28 cellular contexts compared by ENCODE assay signal in the genomic region with DNA sequence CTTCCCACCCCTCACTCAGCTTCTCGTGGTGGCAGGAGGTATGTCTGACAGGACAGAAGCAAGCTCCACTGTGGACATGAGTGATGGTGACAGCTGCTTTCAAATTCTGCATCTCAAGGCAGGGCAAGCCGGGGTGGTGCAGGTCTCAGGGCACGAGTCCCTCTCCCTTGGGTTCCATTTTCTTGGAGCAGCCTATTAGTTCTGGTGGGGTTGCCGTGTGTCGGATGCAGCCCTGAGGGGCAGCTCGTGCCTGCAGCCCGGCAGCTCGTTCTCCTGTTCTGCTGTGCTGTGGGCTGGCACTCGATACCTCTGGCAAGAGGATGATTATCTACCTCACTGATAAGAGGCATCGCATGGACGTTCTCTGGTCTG. TPM values are rescaled to one million over a fixed set of nuclear protein-coding genes. Genes with fewer than 3 reads are reported as not detected.
DNase-seq lines count a peak whose midpoint lies in the region; ATAC-seq, FAIRE-seq and TF ChIP-seq lines count a peak whose summit lies in the region.
"Had no signal": no experiment of that assay in that cellular context is flagged by ENCODE, and none has a peak within 500 bp of the region (broad histone marks: within the 10 kb centered on the region; RNA-seq: fewer than 3 reads in every experiment).

No MANE protein-coding gene starts in this region.

- H3K36me3 ChIP-seq in hepatocyte (replicated peaks; ENCODE audit: insufficient read depth, low read depth): no peaks in the 10 kb centered on the region
- peaks cover 100% of the 10 kb centered on the region for H3K36me3 ChIP-seq in lower lobe of right lung

- H3K4me1 Mint-ChIP-seq in activated CD8-positive, alpha-beta memory T cell treated with anti-CD3 and anti-CD28 coated beads, Interleukin-2, amount 10 ng/mL, durations not matched to agents 7 days and 5 days: no peaks in the 10 kb centered on the region
- H3K4me1 Mint-ChIP-seq in stimulated activated effector memory CD8-positive, alpha-beta T cell treated with anti-CD3 and anti-CD28 coated beads, Interleukin-12 subunit alpha, Interleukin-12 subunit beta, amount 100 ng/mL, for 72 hours: no peaks in the 10 kb centered on the region
- H3K4me1 Mint-ChIP-seq: activated CD4-positive, alpha-beta T cell treated with anti-CD3 and anti-CD28 coated beads, Interleukin-2, amount 10 ng/mL, durations not matched to agents 24 days and 14 days; B cell had no signal

- ATAC-seq in activated CD8-positive, alpha-beta memory T cell treated with anti-CD3 and anti-CD28 coated beads, Interleukin-2, amount 10 ng/mL, durations not matched to agents 7 days and 5 days: no peak
- no peak for ATAC-seq in stimulated activated effector memory CD8-positive, alpha-beta T cell treated with anti-CD3 and anti-CD28 coated beads, Interleukin-12 subunit alpha, Interleukin-12 subunit beta, amount 100 ng/mL, for 72 hours
- no peak for ATAC-seq in lower lobe of right lung
- ATAC-seq: naive thymus-derived CD4-positive, alpha-beta T cell; PC-3 had no signal

- no peaks in the 10 kb centered on the region for H3K9me2 ChIP-seq in hepatocyte (replicated peaks; ENCODE audit: insufficient read depth)

- H2AFZ ChIP-seq in hepatocyte: no peak overlapping the region
- H2AFZ ChIP-seq: GM23248 had no signal

- no peaks in the 10 kb centered on the region for H3K9me3 ChIP-seq in hepatocyte (ENCODE audit: low read depth)
- no peaks in the 10 kb centered on the region for H3K9me3 ChIP-seq in lower lobe of right lung
- H3K9me3 ChIP-seq: adrenal gland, pancreas had no signal

- H3K27me3 Mint-ChIP-seq in activated CD8-positive, alpha-beta memory T cell treated with anti-CD3 and anti-CD28 coated beads, Interleukin-2, amount 10 ng/mL, durations not matched to agents 7 days and 5 days: no peaks in the 10 kb centered on the region
- H3K27me3 Mint-ChIP-seq: activated CD4-positive, alpha-beta T cell treated with anti-CD3 and anti-CD28 coated beads, Interleukin-2, amount 10 ng/mL, durations not matched to agents 24 days and 14 days; B cell; naive thymus-derived CD4-positive, alpha-beta T cell had no signal

- H3K27ac ChIP-seq in hepatocyte (peak overlapping the region; percentile 38), lower lobe of right lung (no peak overlapping the region)
- H3K27ac ChIP-seq: adrenal gland, brain microvascular endothelial cell, coronary artery, GM23248, pancreas had no signal

- H3K4me2 ChIP-seq in hepatocyte: no peak overlapping the region

- intact Hi-C loops in lower lobe of right lung (cut with DNase I): no loop called here

- H3K9me3 Mint-ChIP-seq in activated CD8-positive, alpha-beta memory T cell treated with anti-CD3 and anti-CD28 coated beads, Interleukin-2, amount 10 ng/mL, durations not matched to agents 7 days and 5 days (ENCODE audit: low read depth): no peaks in the 10 kb centered on the region
- H3K9me3 Mint-ChIP-seq in stimulated activated effector memory CD8-positive, alpha-beta T cell treated with anti-CD3 and anti-CD28 coated beads, Interleukin-12 subunit alpha, Interleukin-12 subunit beta, amount 100 ng/mL, for 72 hours: no peaks in the 10 kb centered on the region
- H3K9me3 Mint-ChIP-seq: activated CD4-positive, alpha-beta T cell treated with anti-CD3 and anti-CD28 coated beads, Interleukin-2, amount 10 ng/mL, durations not matched to agents 24 days and 14 days; naive thymus-derived CD4-positive, alpha-beta T cell had no signal

- TF ChIP-seq CTCF in hepatocyte (IDR thresholded peaks at IDR 0.05; ENCODE audit: poor library complexity) (no peak), lower lobe of right lung (IDR thresholded peaks at IDR 0.05) (no peak)

- H3K27ac Mint-ChIP-seq in activated CD8-positive, alpha-beta memory T cell treated with anti-CD3 and anti-CD28 coated beads, Interleukin-2, amount 10 ng/mL, durations not matched to agents 7 days and 5 days: no peak overlapping the region
- peak overlapping the region; percentile 50 for H3K27ac Mint-ChIP-seq in stimulated activated effector memory CD8-positive, alpha-beta T cell treated with anti-CD3 and anti-CD28 coated beads, Interleukin-12 subunit alpha, Interleukin-12 subunit beta, amount 100 ng/mL, for 72 hours
- H3K27ac Mint-ChIP-seq: activated CD4-positive, alpha-beta T cell treated with anti-CD3 and anti-CD28 coated beads, Interleukin-2, amount 10 ng/mL, durations not matched to agents 24 days and 14 days; B cell had no signal

- no peaks in the 10 kb centered on the region for H4K20me1 ChIP-seq in hepatocyte (ENCODE audit: insufficient read depth, poor library complexity, severe bottlenecking)

- DNase-seq in activated CD8-positive, alpha-beta memory T cell treated with anti-CD3 and anti-CD28 coated beads for 24 hours: peak; percentile 57
- DNase-seq in activated CD8-positive, alpha-beta memory T cell treated with anti-CD3 and anti-CD28 coated beads, Interleukin-2, amount 10 ng/mL, durations not matched to agents 7 days and 5 days: no peak
- DNase-seq in HTR-8/SVneo (ENCODE audit: insufficient read length, low spot score) (peak; percentile 14), hepatocyte (ENCODE audit: low spot score) (peak; percentile 4), DMS79 treated with DMSO at 0.1 percent for 48 hours (lab: John Stamatoyannopoulos, UW) (no peak), NCI-H2227 (lab: John Stamatoyannopoulos, UW; ENCODE audit: unreplicated experiment) (no peak), lower lobe of right lung (no peak)
- DNase-seq in stimulated activated effector memory CD8-positive, alpha-beta T cell treated with anti-CD3 and anti-CD28 coated beads, Interleukin-12 subunit alpha, Interleukin-12 subunit beta, amount 100 ng/mL, for 72 hours (ENCODE audit: low spot score in 2 of 2): no peak
- DNase-seq: activated CD4-positive, alpha-beta T cell treated with anti-CD3 and anti-CD28 coated beads, Interleukin-2, amount 10 ng/mL, durations not matched to agents 24 days and 14 days; activated effector memory CD4-positive, alpha-beta T cell treated with anti-CD3 and anti-CD28 coated beads, Interleukin-2, amount 50 U/mL, for 16 hours; brain microvascular endothelial cell; DMS53; GF-D8; GM23248; Kasumi-1; mesendoderm; naive thymus-derived CD4-positive, alpha-beta T cell; NCI-H1048; NCI-H187 treated with DMSO at 0.1 percent for 48 hours; NCI-H446; PC-3; SHP77; stimulated activated CD4-positive, alpha-beta T cell treated with anti-CD3 and anti-CD28 coated beads, Interleukin-1b, Interleukin-23, amount 100 ng/mL, for 48 hours; T-helper 1 cell had no signal

- H3K4me3 Mint-ChIP-seq in activated CD8-positive, alpha-beta memory T cell treated with anti-CD3 and anti-CD28 coated beads, Interleukin-2, amount 10 ng/mL, durations not matched to agents 7 days and 5 days: no peak overlapping the region
- no peak overlapping the region for H3K4me3 Mint-ChIP-seq in stimulated activated effector memory CD8-positive, alpha-beta T cell treated with anti-CD3 and anti-CD28 coated beads, Interleukin-12 subunit alpha, Interleukin-12 subunit beta, amount 100 ng/mL, for 72 hours
- H3K4me3 Mint-ChIP-seq: activated CD4-positive, alpha-beta T cell treated with anti-CD3 and anti-CD28 coated beads, Interleukin-2, amount 10 ng/mL, durations not matched to agents 24 days and 14 days; B cell; naive thymus-derived CD4-positive, alpha-beta T cell had no signal

- peaks cover 22% of the 10 kb centered on the region for H3K36me3 Mint-ChIP-seq in activated CD8-positive, alpha-beta memory T cell treated with anti-CD3 and anti-CD28 coated beads, Interleukin-2, amount 10 ng/mL, durations not matched to agents 7 days and 5 days
- peaks cover 9% of the 10 kb centered on the region for H3K36me3 Mint-ChIP-seq in stimulated activated effector memory CD8-positive, alpha-beta T cell treated with anti-CD3 and anti-CD28 coated beads, Interleukin-12 subunit alpha, Interleukin-12 subunit beta, amount 100 ng/mL, for 72 hours

- CTCF ChIA-PET in activated CD8-positive, alpha-beta memory T cell treated with anti-CD3 and anti-CD28 coated beads, Interleukin-2, amount 10 ng/mL, durations not matched to agents 7 days and 5 days (lab: Charles Lee): no interaction called here

- H3K4me1 ChIP-seq in hepatocyte (ENCODE audit: insufficient read depth) (peaks cover 12% of the 10 kb centered on the region), lower lobe of right lung (no peaks in the 10 kb centered on the region)
- H3K4me1 ChIP-seq: adrenal gland, pancreas had no signal

- H3K27me3 ChIP-seq in hepatocyte (no peaks in the 10 kb centered on the region), lower lobe of right lung (ENCODE audit: low read depth) (no peaks in the 10 kb centered on the region)
- H3K27me3 ChIP-seq: adrenal gland, brain microvascular endothelial cell, pancreas had no signal

- no peaks in the 10 kb centered on the region for H3K79me2 ChIP-seq in hepatocyte

- H3K4me3 ChIP-seq in hepatocyte (no peak overlapping the region), lower lobe of right lung (no peak overlapping the region)
- H3K4me3 ChIP-seq: adrenal gland, coronary artery, GM23248, pancreas had no signal

- WGBS in hepatocyte (ENCODE audit: low lambda C conversion rate, missing lambda C conversion rate): 84% methylated on average over 11 of the region's 11 CpGs

- FAIRE-seq in HTR-8/SVneo (lab: Jason Lieb, UNC): peak; percentile 86
- FAIRE-seq: pancreas had no signal

RNA-seq across cellular contexts. Expression of gene CLEC18C, which starts 16.5 kb away (rescaled TPM):
- under 1 TPM; 0.14 to 0.20 TPM for total RNA-seq in activated CD8-positive, alpha-beta memory T cell treated with anti-CD3 and anti-CD28 coated beads, Interleukin-2, amount 10 ng/mL, durations not matched to agents 7 days and 5 days
- total RNA-seq in hepatocyte (not detected in 2 replicates), lower lobe of right lung (1.0 TPM)
- not detected in 2 replicates for polyA plus RNA-seq in hepatocyte
- total RNA-seq: activated CD4-positive, alpha-beta T cell treated with anti-CD3 and anti-CD28 coated beads, Interleukin-2, amount 10 ng/mL, durations not matched to agents 24 days and 14 days had no signal
- polyA plus RNA-seq: GM23248; naive thymus-derived CD4-positive, alpha-beta T cell had no signal

RNA-seq across cellular contexts. Expression of gene PDPR, which starts 43.0 kb away (rescaled TPM):
- 10 to 100 TPM; 18.2 to 20.3 TPM for total RNA-seq in activated CD8-positive, alpha-beta memory T cell treated with anti-CD3 and anti-CD28 coated beads, Interleukin-2, amount 10 ng/mL, durations not matched to agents 7 days and 5 days
- total RNA-seq in hepatocyte: 16.7 and 17.2 TPM in 2 replicates
- polyA plus RNA-seq in hepatocyte: 5.3 and 6.8 TPM in 2 replicates
- 20.1 TPM for total RNA-seq in lower lobe of right lung

Comparison
In these comparisons a context has a peak if more than half of its experiments do, and no peak if none do; other contexts are left out.
1. DNase-seq: peak in activated CD8-positive, alpha-beta memory T cell treated with anti-CD3 and anti-CD28 coated beads for 24 hours (single experiment), HTR-8/SVneo (single experiment) and hepatocyte (single experiment); none in activated CD8-positive, alpha-beta memory T cell treated with anti-CD3 and anti-CD28 coated beads, Interleukin-2, amount 10 ng/mL, durations not matched to agents 7 days and 5 days (single experiment), stimulated activated effector memory CD8-positive, alpha-beta T cell treated with anti-CD3 and anti-CD28 coated beads, Interleukin-12 subunit alpha, Interleukin-12 subunit beta, amount 100 ng/mL, for 72 hours (0 of 2), DMS79 treated with DMSO at 0.1 percent for 48 hours (single experiment), NCI-H2227 (single experiment) and lower lobe of right lung (single experiment).